Comparison of ENCODE assay signal across 1 cellular context in genomic region chr7:17940302-17941170, GRCh38.
TF ChIP-seq lines count a peak whose summit lies in the region.

A gene with protein sequence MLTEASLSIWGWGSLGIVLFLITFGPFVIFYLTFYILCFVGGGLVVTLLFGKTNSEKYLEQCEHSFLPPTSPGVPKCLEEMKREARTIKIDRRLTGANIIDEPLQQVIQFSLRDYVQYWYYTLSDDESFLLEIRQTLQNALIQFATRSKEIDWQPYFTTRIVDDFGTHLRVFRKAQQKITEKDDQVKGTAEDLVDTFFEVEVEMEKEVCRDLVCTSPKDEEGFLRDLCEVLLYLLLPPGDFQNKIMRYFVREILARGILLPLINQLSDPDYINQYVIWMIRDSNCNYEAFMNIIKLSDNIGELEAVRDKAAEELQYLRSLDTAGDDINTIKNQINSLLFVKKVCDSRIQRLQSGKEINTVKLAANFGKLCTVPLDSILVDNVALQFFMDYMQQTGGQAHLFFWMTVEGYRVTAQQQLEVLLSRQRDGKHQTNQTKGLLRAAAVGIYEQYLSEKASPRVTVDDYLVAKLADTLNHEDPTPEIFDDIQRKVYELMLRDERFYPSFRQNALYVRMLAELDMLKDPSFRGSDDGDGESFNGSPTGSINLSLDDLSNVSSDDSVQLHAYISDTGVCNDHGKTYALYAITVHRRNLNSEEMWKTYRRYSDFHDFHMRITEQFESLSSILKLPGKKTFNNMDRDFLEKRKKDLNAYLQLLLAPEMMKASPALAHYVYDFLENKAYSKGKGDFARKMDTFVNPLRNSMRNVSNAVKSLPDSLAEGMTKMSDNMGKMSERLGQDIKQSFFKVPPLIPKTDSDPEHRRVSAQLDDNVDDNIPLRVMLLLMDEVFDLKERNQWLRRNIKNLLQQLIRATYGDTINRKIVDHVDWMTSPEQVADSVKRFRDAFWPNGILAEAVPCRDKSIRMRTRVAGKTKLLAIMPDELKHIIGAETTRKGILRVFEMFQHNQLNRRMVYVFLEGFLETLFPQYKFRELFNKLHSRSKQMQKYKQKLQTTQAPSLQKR (minus strand): TSS chr7:17940494. CDS start chr7:17940295, 199 bp downstream.

TF ChIP-seq in GM12878, 131 proteins besides CTCF, POLR2A, EP300 and RAD21 (continued from another document and continues in another):
- TF ChIP-seq ZBTB11 (CRISPR knock-in tag; IDR thresholded peaks at IDR 0.05), result no peak
- TF ChIP-seq NFXL1 (IDR thresholded peaks at IDR 0.05; ENCODE audit: borderline replicate concordance), result no peak
- TF ChIP-seq ZNF207 (IDR thresholded peaks at IDR 0.05; ENCODE audit: borderline replicate concordance), result peak; percentile 40; the same call in 1 of the 2 replicates
- TF ChIP-seq, protein P1, sequence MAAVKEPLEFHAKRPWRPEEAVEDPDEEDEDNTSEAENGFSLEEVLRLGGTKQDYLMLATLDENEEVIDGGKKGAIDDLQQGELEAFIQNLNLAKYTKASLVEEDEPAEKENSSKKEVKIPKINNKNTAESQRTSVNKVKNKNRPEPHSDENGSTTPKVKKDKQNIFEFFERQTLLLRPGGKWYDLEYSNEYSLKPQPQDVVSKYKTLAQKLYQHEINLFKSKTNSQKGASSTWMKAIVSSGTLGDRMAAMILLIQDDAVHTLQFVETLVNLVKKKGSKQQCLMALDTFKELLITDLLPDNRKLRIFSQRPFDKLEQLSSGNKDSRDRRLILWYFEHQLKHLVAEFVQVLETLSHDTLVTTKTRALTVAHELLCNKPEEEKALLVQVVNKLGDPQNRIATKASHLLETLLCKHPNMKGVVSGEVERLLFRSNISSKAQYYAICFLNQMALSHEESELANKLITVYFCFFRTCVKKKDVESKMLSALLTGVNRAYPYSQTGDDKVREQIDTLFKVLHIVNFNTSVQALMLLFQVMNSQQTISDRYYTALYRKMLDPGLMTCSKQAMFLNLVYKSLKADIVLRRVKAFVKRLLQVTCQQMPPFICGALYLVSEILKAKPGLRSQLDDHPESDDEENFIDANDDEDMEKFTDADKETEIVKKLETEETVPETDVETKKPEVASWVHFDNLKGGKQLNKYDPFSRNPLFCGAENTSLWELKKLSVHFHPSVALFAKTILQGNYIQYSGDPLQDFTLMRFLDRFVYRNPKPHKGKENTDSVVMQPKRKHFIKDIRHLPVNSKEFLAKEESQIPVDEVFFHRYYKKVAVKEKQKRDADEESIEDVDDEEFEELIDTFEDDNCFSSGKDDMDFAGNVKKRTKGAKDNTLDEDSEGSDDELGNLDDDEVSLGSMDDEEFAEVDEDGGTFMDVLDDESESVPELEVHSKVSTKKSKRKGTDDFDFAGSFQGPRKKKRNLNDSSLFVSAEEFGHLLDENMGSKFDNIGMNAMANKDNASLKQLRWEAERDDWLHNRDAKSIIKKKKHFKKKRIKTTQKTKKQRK (IDR thresholded peaks at IDR 0.05; ENCODE audit: low read depth, low read length), result no peak
- TF ChIP-seq PAX8 (IDR thresholded peaks at IDR 0.05), result no peak
- no peak for TF ChIP-seq WRNIP1 (IDR thresholded peaks at IDR 0.05; ENCODE audit: borderline replicate concordance, low read depth, low read length)
- no peak for TF ChIP-seq SUPT20H (IDR thresholded peaks at IDR 0.05; ENCODE audit: borderline replicate concordance, control insufficient read depth, low read depth, low read length)
- TF ChIP-seq CHD2 (IDR thresholded peaks at IDR 0.05; ENCODE audit: borderline replicate concordance, low read depth, low read length), result no peak
- no peak for TF ChIP-seq MTA2 (IDR thresholded peaks at IDR 0.05; ENCODE audit: low read depth)
- no peak for TF ChIP-seq TCF7 (IDR thresholded peaks at IDR 0.05; ENCODE audit: borderline replicate concordance)
- TF ChIP-seq TCF3 (IDR thresholded peaks at IDR 0.05; ENCODE audit: borderline replicate concordance, insufficient read depth, low read depth, low read length), result no peak
- no peak for TF ChIP-seq FOXM1 (IDR thresholded peaks at IDR 0.05; ENCODE audit: low read depth, low read length)
- peak; percentile 77 for TF ChIP-seq IKZF1 (conservative IDR thresholded peaks at IDR 0.05)
- no peak for TF ChIP-seq KAT2A (conservative IDR thresholded peaks at IDR 0.05; ENCODE audit: control insufficient read depth, low read depth, low read length)
- TF ChIP-seq RB1 (IDR thresholded peaks at IDR 0.05; ENCODE audit: borderline replicate concordance), result peak; percentile 16; the same call in 1 of the 2 replicates
- no peak for TF ChIP-seq SUZ12 (IDR thresholded peaks at IDR 0.05; ENCODE audit: unreplicated experiment)
- TF ChIP-seq EGR1 (IDR thresholded peaks at IDR 0.05; ENCODE audit: borderline replicate concordance in 1 of 2, low read depth in 2 of 2, low read length in 2 of 2), result peak in 1 of 2 experiments; percentile 65; a peak in 2 of 3 replicates
- no peak for TF ChIP-seq MEF2B (IDR thresholded peaks at IDR 0.05; ENCODE audit: partially characterized antibody, poor library complexity, severe bottlenecking)
- no peak for TF ChIP-seq BRCA1 (IDR thresholded peaks at IDR 0.05; ENCODE audit: low read depth, low read length)
- no peak for TF ChIP-seq CBX5 (IDR thresholded peaks at IDR 0.05; ENCODE audit: low read depth)
- 0 out of 2 replicates have a peak, but pooled peaks have one; percentile 5 for TF ChIP-seq SMC3 (IDR thresholded peaks at IDR 0.05; ENCODE audit: borderline replicate concordance, low read length)
- TF ChIP-seq SMAD5 (IDR thresholded peaks at IDR 0.05; ENCODE audit: low read depth), result peak; percentile 42; the same call in 1 of the 2 replicates
- no peak for TF ChIP-seq FOS (IDR thresholded peaks at IDR 0.05; ENCODE audit: borderline replicate concordance, extremely low read depth, insufficient read length)
- TF ChIP-seq, protein P2, sequence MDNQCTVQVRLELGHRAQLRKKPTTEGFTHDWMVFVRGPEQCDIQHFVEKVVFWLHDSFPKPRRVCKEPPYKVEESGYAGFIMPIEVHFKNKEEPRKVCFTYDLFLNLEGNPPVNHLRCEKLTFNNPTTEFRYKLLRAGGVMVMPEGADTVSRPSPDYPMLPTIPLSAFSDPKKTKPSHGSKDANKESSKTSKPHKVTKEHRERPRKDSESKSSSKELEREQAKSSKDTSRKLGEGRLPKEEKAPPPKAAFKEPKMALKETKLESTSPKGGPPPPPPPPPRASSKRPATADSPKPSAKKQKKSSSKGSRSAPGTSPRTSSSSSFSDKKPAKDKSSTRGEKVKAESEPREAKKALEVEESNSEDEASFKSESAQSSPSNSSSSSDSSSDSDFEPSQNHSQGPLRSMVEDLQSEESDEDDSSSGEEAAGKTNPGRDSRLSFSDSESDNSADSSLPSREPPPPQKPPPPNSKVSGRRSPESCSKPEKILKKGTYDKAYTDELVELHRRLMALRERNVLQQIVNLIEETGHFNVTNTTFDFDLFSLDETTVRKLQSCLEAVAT (IDR thresholded peaks at IDR 0.05), result no peak
- TF ChIP-seq MXI1 (IDR thresholded peaks at IDR 0.05; ENCODE audit: low read depth, low read length), result peak; percentile 68
- TF ChIP-seq CHD4 (IDR thresholded peaks at IDR 0.05), result no peak
- TF ChIP-seq, protein P3, sequence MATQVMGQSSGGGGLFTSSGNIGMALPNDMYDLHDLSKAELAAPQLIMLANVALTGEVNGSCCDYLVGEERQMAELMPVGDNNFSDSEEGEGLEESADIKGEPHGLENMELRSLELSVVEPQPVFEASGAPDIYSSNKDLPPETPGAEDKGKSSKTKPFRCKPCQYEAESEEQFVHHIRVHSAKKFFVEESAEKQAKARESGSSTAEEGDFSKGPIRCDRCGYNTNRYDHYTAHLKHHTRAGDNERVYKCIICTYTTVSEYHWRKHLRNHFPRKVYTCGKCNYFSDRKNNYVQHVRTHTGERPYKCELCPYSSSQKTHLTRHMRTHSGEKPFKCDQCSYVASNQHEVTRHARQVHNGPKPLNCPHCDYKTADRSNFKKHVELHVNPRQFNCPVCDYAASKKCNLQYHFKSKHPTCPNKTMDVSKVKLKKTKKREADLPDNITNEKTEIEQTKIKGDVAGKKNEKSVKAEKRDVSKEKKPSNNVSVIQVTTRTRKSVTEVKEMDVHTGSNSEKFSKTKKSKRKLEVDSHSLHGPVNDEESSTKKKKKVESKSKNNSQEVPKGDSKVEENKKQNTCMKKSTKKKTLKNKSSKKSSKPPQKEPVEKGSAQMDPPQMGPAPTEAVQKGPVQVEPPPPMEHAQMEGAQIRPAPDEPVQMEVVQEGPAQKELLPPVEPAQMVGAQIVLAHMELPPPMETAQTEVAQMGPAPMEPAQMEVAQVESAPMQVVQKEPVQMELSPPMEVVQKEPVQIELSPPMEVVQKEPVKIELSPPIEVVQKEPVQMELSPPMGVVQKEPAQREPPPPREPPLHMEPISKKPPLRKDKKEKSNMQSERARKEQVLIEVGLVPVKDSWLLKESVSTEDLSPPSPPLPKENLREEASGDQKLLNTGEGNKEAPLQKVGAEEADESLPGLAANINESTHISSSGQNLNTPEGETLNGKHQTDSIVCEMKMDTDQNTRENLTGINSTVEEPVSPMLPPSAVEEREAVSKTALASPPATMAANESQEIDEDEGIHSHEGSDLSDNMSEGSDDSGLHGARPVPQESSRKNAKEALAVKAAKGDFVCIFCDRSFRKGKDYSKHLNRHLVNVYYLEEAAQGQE (IDR thresholded peaks at IDR 0.05; ENCODE audit: low read depth, low read length), result no peak
- TF ChIP-seq POLR2AphosphoS5 (IDR thresholded peaks at IDR 0.05; ENCODE audit: low read length), result peak; percentile 83
- TF ChIP-seq NBN (IDR thresholded peaks at IDR 0.05), result 0 out of 2 replicates have a peak, but pooled peaks have one; percentile 36
- TF ChIP-seq ZZZ3 (IDR thresholded peaks at IDR 0.05; ENCODE audit: control insufficient read depth, insufficient read length, low read depth), result no peak
- TF ChIP-seq TAF1 (IDR thresholded peaks at IDR 0.05; ENCODE audit: borderline replicate concordance, low read depth, low read length), result peak; percentile 95
- no peak for TF ChIP-seq SKIL (IDR thresholded peaks at IDR 0.05; ENCODE audit: low read depth, poor library complexity, severe bottlenecking)
- no peak for TF ChIP-seq PAX5 (IDR thresholded peaks at IDR 0.05; ENCODE audit: borderline replicate concordance, low read depth, low read length)
- TF ChIP-seq ZBTB4 (CRISPR knock-in tag; IDR thresholded peaks at IDR 0.05), result no peak
